ENCODE assay signal across 9 cellular contexts in genomic region chr10:7417103-7417623, GRCh38. TPM values are rescaled to one million over a fixed set of nuclear protein-coding genes. Genes with fewer than 3 reads are reported as not detected.
DNase-seq lines count a peak whose midpoint lies in the region; FAIRE-seq and TF ChIP-seq lines count a peak whose summit lies in the region.
"Had no signal": no experiment of that assay in that cellular context is flagged by ENCODE, and none has a peak within 500 bp of the region (broad histone marks: within the 10 kb centered on the region; RNA-seq: fewer than 3 reads in every experiment).

No MANE protein-coding gene starts in this region.

- TF ChIP-seq POLR2A in endothelial cell of umbilical vein (IDR thresholded peaks at IDR 0.05; ENCODE audit: low read depth, low read length) (no peak), prostate gland (IDR thresholded peaks at IDR 0.05) (no peak)

- no peak overlapping the region for H2AFZ ChIP-seq in endothelial cell of umbilical vein (ENCODE audit: low read depth, low read length)

- H3K27ac ChIP-seq in endothelial cell of umbilical vein (ENCODE audit: insufficient read depth, low read depth, low read length): no peak overlapping the region
- no peak overlapping the region for H3K27ac ChIP-seq in prostate gland
- H3K27ac ChIP-seq: BLaER1 treated with 17β-estradiol and CSF1 and Interleukin-3, amounts not matched to agents 10 nM and 100 nM had no signal

- WGBS in prostate gland: 3% methylated on average over 2 of the region's 2 CpGs

- H3K4me2 ChIP-seq in endothelial cell of umbilical vein (ENCODE audit: insufficient read depth, low read length): no peak overlapping the region

- no TSS peak for BruUV-seq in endothelial cell of umbilical vein (replicated peaks; lab: Mats Ljungman, UMichigan)

- H3K4me1 ChIP-seq in endothelial cell of umbilical vein (ENCODE audit: control insufficient read depth, extremely low read depth, insufficient read depth, low read length): no peaks in the 10 kb centered on the region
- no peaks in the 10 kb centered on the region for H3K4me1 ChIP-seq in prostate gland (replicated peaks)

- dilution Hi-C loops in endothelial cell of umbilical vein (cut with MboI; ENCODE audit: extremely low pct_ligation_motif_present, low sequenced_read_pairs): no loop called here

- TF ChIP-seq CTCF in endothelial cell of umbilical vein (IDR thresholded peaks at IDR 0.05; ENCODE audit: extremely low read depth in 1 of 2, insufficient read depth in 1 of 2, low read depth in 1 of 2, low read length in 2 of 2): peak in 1 of 2 donors; percentile 14
- peak in 3 of 4 experiments; percentile 53 to 67 (median 62) for TF ChIP-seq CTCF in prostate gland (IDR thresholded peaks at IDR 0.05)

- FAIRE-seq in endothelial cell of umbilical vein (lab: Jason Lieb, UNC): no peak

- H4K20me1 ChIP-seq in endothelial cell of umbilical vein (replicated peaks; ENCODE audit: control insufficient read depth, extremely low read depth, insufficient read depth, low read length): no peaks in the 10 kb centered on the region

- POLR2A ChIA-PET in endothelial cell of umbilical vein (lab: Charles Lee): no interaction called here

- H3K79me2 ChIP-seq in endothelial cell of umbilical vein (ENCODE audit: control insufficient read depth, insufficient read depth, low read length): no peaks in the 10 kb centered on the region

- CTCF ChIA-PET in endothelial cell of umbilical vein (lab: Charles Lee): interaction anchor here (0.9 to 2.3 kb wide), 6 partner anchors 270 to 749 kb away, joined by 3 to 20 read pairs (median 3); no protein-coding TSS in a partner anchor

- H3K9ac ChIP-seq in endothelial cell of umbilical vein (replicated peaks; ENCODE audit: extremely low read depth, insufficient read depth, low read length): no peak overlapping the region
- H3K9ac ChIP-seq: BLaER1 treated with 17β-estradiol and CSF1 and Interleukin-3, amounts not matched to agents 10 nM and 100 nM had no signal

- H3K4me3 ChIP-seq in endothelial cell of umbilical vein (replicated peaks in 1 of 3; ENCODE audit: insufficient read depth in 1 of 3, low read depth in 1 of 3, low read length in 3 of 3): no peak overlapping the region
- no peak overlapping the region for H3K4me3 ChIP-seq in prostate gland
- H3K4me3 ChIP-seq: BLaER1 treated with 17β-estradiol and CSF1 and Interleukin-3, amounts not matched to agents 10 nM and 100 nM had no signal

- H3K9me3 ChIP-seq in endothelial cell of umbilical vein (replicated peaks; ENCODE audit: control insufficient read depth, insufficient read depth, low read length) (no peaks in the 10 kb centered on the region), prostate gland (no peaks in the 10 kb centered on the region)

- no peaks in the 10 kb centered on the region for H3K9me1 ChIP-seq in endothelial cell of umbilical vein (replicated peaks; ENCODE audit: control insufficient read depth, extremely low read depth, insufficient read depth, low read length)

- intact Hi-C loops in endothelial cell of umbilical vein (cut with micrococcal nuclease): loop anchor here (1.0 to 10.0 kb wide), 6 partner anchors 157 to 1888 kb away; no protein-coding TSS in a partner anchor
- intact Hi-C loops in prostate gland (cut with DNase I): loop anchor here (10.0 kb wide), 1 partner anchor 742 kb away; no protein-coding TSS in a partner anchor

- DNase-seq in NCI-H1105 treated with DMSO at 0.1 percent for 48 hours (lab: John Stamatoyannopoulos, UW) (peak; percentile 2), NCI-H1105 (lab: John Stamatoyannopoulos, UW) (no peak), NAMALWA (ENCODE audit: low spot score) (peak; percentile 66), endothelial cell of umbilical vein (ENCODE audit: low read depth, low spot score) (peak; percentile 58), prostate gland (ENCODE audit: low spot score) (no peak), COLO829 (ENCODE audit: low spot score) (no peak)
- DNase-seq in stimulated activated CD4-positive, alpha-beta T cell treated with anti-CD3 and anti-CD28 coated beads, Interleukin-12 subunit alpha, Interleukin-12 subunit beta, amount 100 ng/mL, for 4 hours: no peak
- no peak for DNase-seq in stimulated activated CD4-positive, alpha-beta T cell treated with anti-CD3 and anti-CD28 coated beads, Interleukin-2, amount 100 ng/mL, for 24 hours

- H3K27me3 ChIP-seq in endothelial cell of umbilical vein (ENCODE audit: control insufficient read depth in 2 of 2, insufficient read depth in 2 of 2, low read length in 2 of 2) (peaks cover 27 to 29% of the 10 kb centered on the region in 2 experiments), prostate gland (replicated peaks; ENCODE audit: insufficient read depth) (no peaks in the 10 kb centered on the region)

- H3K36me3 ChIP-seq in endothelial cell of umbilical vein (ENCODE audit: control insufficient read depth in 2 of 2, extremely low read depth in 1 of 2, insufficient read depth in 2 of 2, low read length in 2 of 2) (no peaks in the 10 kb centered on the region), prostate gland (no peaks in the 10 kb centered on the region)
- H3K36me3 ChIP-seq: BLaER1 treated with 17β-estradiol and CSF1 and Interleukin-3, amounts not matched to agents 10 nM and 100 nM had no signal

TF ChIP-seq in endothelial cell of umbilical vein, 7 proteins besides CTCF, POLR2A, EP300 and RAD21:
- no peak for TF ChIP-seq EZH2 (IDR thresholded peaks at IDR 0.05; ENCODE audit: borderline replicate concordance, low read depth, low read length, severe bottlenecking)
- no peak for TF ChIP-seq MAX (IDR thresholded peaks at IDR 0.05; ENCODE audit: insufficient read depth, insufficient read length)
- TF ChIP-seq MYC (IDR thresholded peaks at IDR 0.05; ENCODE audit: low read depth, low read length): no peak
- no peak for TF ChIP-seq GATA2 (IDR thresholded peaks at IDR 0.05; ENCODE audit: insufficient read depth, insufficient read length, low read depth, low read length)
- TF ChIP-seq POLR2AphosphoS5 (IDR thresholded peaks at IDR 0.05; ENCODE audit: insufficient read depth, low read depth, low read length): no peak
- TF ChIP-seq JUN (IDR thresholded peaks at IDR 0.05; ENCODE audit: borderline replicate concordance, insufficient read depth, insufficient read length, low read depth): no peak
- no peak for TF ChIP-seq FOS (IDR thresholded peaks at IDR 0.05; ENCODE audit: borderline replicate concordance, insufficient read depth, low read length)
TF ChIP-seq in endothelial cell of umbilical vein: peak in this region for 0.

RNA-seq across cellular contexts. Expression of gene SFMBT2, which starts 6.3 kb away (rescaled TPM):
- 0.44 and 0.64 TPM in 2 replicates for total RNA-seq in endothelial cell of umbilical vein
- 0.08 and 0.14 TPM in 2 replicates for polyA plus RNA-seq in endothelial cell of umbilical vein
- polyA plus RNA-seq in endothelial cell of umbilical vein (2011; cell fraction: cytosol; rRNA removed): 0.08 TPM in 2 replicates
- polyA plus RNA-seq in endothelial cell of umbilical vein (2011; cell fraction: nucleus; rRNA removed): 0.47 and 0.56 TPM in 2 replicates
- 0.16 and 0.20 TPM in 2 replicates for polyA plus RNA-seq in endothelial cell of umbilical vein (2012)
- polyA minus RNA-seq in endothelial cell of umbilical vein: 0.74 and 1.6 TPM in 2 replicates
- 12.3 TPM for polyA minus RNA-seq in endothelial cell of umbilical vein (2011; cell fraction: cytosol; rRNA and poly(A)+ RNA removed)
- 1.3 and 1.6 TPM in 2 replicates for polyA minus RNA-seq in endothelial cell of umbilical vein (2011; cell fraction: nucleus; rRNA and poly(A)+ RNA removed)
- total RNA-seq in prostate gland: 10 to 100 TPM; 12.2 to 18.5 TPM

Comparison
In these comparisons a context has a peak if more than half of its experiments do, and no peak if none do; other contexts are left out.
1. DNase-seq: peak in NCI-H1105 treated with DMSO at 0.1 percent for 48 hours (single experiment), NAMALWA (single experiment) and endothelial cell of umbilical vein (single experiment); none in NCI-H1105 (single experiment), prostate gland (single experiment), stimulated activated CD4-positive, alpha-beta T cell treated with anti-CD3 and anti-CD28 coated beads, Interleukin-12 subunit alpha, Interleukin-12 subunit beta, amount 100 ng/mL, for 4 hours (single experiment), COLO829 (single experiment) and stimulated activated CD4-positive, alpha-beta T cell treated with anti-CD3 and anti-CD28 coated beads, Interleukin-2, amount 100 ng/mL, for 24 hours (0 of 2).